In the genomic region with DNA sequence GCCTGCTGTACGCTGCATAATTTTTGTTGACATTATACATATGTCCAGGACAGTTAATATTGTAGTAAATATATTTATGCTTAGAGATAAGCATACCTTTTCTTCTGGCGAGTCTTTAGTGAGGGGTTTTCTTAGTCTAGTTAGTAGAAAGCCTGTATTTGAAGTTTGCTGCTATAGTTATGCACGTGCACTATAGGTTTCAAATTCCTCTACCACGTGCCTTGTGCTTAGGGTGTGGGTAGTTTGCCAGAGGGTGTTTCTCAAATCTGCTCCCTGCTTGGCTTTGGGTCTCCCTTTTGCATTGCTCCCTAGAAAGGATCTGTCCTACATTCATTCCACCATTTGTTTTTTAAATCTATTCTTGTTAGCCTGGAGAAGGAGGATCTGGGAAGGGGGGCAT, we compare ENCODE assay signal across 35 cellular contexts.
"Had no signal": no experiment of that assay in that cellular context is flagged by ENCODE, and none has a peak within 500 bp of the region (broad histone marks: within the 10 kb centered on the region; RNA-seq: fewer than 3 reads in every experiment).

No MANE protein-coding gene starts in this region.

- H3K9ac ChIP-seq: KMS-11 had no signal

- H3K27ac ChIP-seq: KMS-11 had no signal

- DNase-seq: Karpas-422, Kasumi-1, MG63, MM.1S, MV-4-11, NCI-H1048, NCI-H1092, NCI-H1092 treated with DMSO at 0.1 percent for 48 hours, NCI-H1105, NCI-H1105 treated with DMSO at 0.1 percent for 48 hours, NCI-H1417, NCI-H1417 treated with DMSO at 0.1 percent for 48 hours, NCI-H1436, NCI-H1436 treated with DMSO at 0.1 percent for 48 hours, NCI-H146, NCI-H1694, NCI-H1694 treated with DMSO at 0.1 percent for 48 hours, NCI-H187, NCI-H187 treated with DMSO at 0.1 percent for 48 hours, NCI-H1930, NCI-H2029, NCI-H2081, NCI-H2081 treated with DMSO at 0.1 percent for 48 hours, NCI-H2107, NCI-H2171, NCI-H2171 treated with DMSO at 0.1 percent for 48 hours, NCI-H2227 treated with DMSO at 0.1 percent for 48 hours, NCI-H226, NCI-H345, NCI-H446, NCI-H446 treated with DMSO at 0.1 percent for 48 hours, NCI-H510A, NCI-H510A treated with DMSO at 0.1 percent for 48 hours, NCI-H524 had no signal

- H3K36me3 ChIP-seq: MG63 had no signal

- H3K4me2 ChIP-seq: KMS-11 had no signal

- H3K9me3 ChIP-seq: MG63 had no signal

- H3K27me3 ChIP-seq: MG63 had no signal

- H3K4me3 ChIP-seq: MG63 had no signal
